In the genomic region with DNA sequence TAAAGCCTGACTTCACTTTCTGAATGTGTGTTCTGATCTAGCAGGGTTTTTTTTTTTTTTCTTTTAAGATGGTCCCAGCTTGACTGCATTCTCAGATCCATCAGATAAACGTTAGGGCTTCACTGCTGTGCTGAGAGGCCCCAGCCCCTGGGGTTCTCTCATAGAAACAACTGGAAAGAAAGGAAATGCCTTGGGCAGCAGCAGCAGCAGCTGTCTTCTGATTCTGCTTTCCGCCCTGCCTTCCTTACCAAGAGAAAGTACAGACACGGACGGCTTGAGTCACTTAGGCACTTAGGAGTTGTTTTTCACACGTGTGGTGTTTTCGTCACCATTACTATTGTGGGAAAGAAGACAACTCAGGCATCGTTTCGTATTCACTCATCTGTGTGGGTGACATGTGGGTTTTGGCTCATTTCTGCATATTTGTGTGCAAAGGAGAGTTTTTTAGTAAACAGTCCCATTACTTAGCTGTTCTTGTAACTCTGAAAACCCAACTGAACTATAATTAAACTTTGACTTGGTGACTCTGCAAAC, we compare ENCODE assay signal across 9 cellular contexts.
A peak's percentile ranks its signal among the peaks of the same experiment; 100 is the strongest.
DNase-seq lines count a peak whose midpoint lies in the region; ATAC-seq, FAIRE-seq and TF ChIP-seq lines count a peak whose summit lies in the region.
"Had no signal": no experiment of that assay in that cellular context is flagged by ENCODE, and none has a peak within 500 bp of the region (broad histone marks: within the 10 kb centered on the region; RNA-seq: fewer than 3 reads in every experiment).

No MANE protein-coding gene starts in this region.

- POLR2A ChIA-PET in SK-N-SH (lab: Yijun Ruan, JAX) = no interaction called here

- no peaks in the 10 kb centered on the region for H3K27me3 ChIP-seq in SK-N-SH (ENCODE audit: insufficient read depth)
- H3K27me3 ChIP-seq in astrocyte (ENCODE audit: insufficient read depth, low read length) = no peaks in the 10 kb centered on the region

- TF ChIP-seq RAD21 in SK-N-SH (IDR thresholded peaks at IDR 0.05; ENCODE audit: low read length) = no peak

- FAIRE-seq in astrocyte (lab: Jason Lieb, UNC) = peak; percentile 97

- H3K36me3 Mint-ChIP-seq in astrocyte (ENCODE audit: low read depth, unreplicated experiment) = peaks cover 15% of the 10 kb centered on the region

- H3K27ac ChIP-seq in SK-N-SH (ENCODE audit: low read depth in 2 of 2, low read length in 1 of 2) (peak overlapping the region; percentile 5 to 49; a peak in 2 of 4 replicates), astrocyte (ENCODE audit: low read depth, low read length) (peak overlapping the region; percentile 85)
- H3K27ac ChIP-seq: VCaP had no signal

- H3K4me3 Mint-ChIP-seq in astrocyte (ENCODE audit: unreplicated experiment) = no peak overlapping the region

- CTCF ChIA-PET in SK-N-SH (lab: Yijun Ruan, JAX) = interaction anchor here (0.6 to 1.5 kb wide), 4 partner anchors 9 to 38 kb away, joined by 3 to 4 read pairs (median 4); no protein-coding TSS in a partner anchor

- no peaks in the 10 kb centered on the region for H3K79me2 ChIP-seq in SK-N-SH (ENCODE audit: insufficient read depth)
- H3K79me2 ChIP-seq in astrocyte (ENCODE audit: insufficient read depth, low read length) = no peaks in the 10 kb centered on the region

- H3K9me2 ChIP-seq in SK-N-SH = no peaks in the 10 kb centered on the region

- WGBS in SK-N-SH (ENCODE audit: low lambda C conversion rate) = 74% methylated on average over 8 of the region's 8 CpGs

- peak; percentile 76 for DNase-seq in GM13976 (ENCODE audit: low spot score)
- DNase-seq in SK-N-SH = peak; percentile 49
- peak; percentile 99 for DNase-seq in astrocyte (ENCODE audit: low read depth)
- DNase-seq in islet precursor cell = peak; percentile 94
- peak; percentile 26 to 30 for DNase-seq in stimulated activated CD4-positive, alpha-beta T cell treated with anti-CD3 and anti-CD28 coated beads, Interleukin-1b, Interleukin-23, amount 100 ng/mL, for 1 hour (ENCODE audit: low read depth in 2 of 2)
- DNase-seq in NCI-H345 (lab: John Stamatoyannopoulos, UW) = no peak
- DNase-seq in DMS153 (lab: John Stamatoyannopoulos, UW) = no peak

- peaks cover 5 to 10% of the 10 kb centered on the region in 2 experiments for H3K36me3 ChIP-seq in SK-N-SH (replicated peaks in 1 of 2; ENCODE audit: control insufficient read depth in 1 of 2, insufficient read depth in 2 of 2, low read length in 1 of 2)
- peaks cover 14% of the 10 kb centered on the region for H3K36me3 ChIP-seq in astrocyte (ENCODE audit: insufficient read depth, low read length)

- H3K9me3 Mint-ChIP-seq in astrocyte (ENCODE audit: unreplicated experiment) = no peaks in the 10 kb centered on the region

- H3K27me3 Mint-ChIP-seq in astrocyte (ENCODE audit: low read depth, unreplicated experiment) = no peaks in the 10 kb centered on the region

- peaks cover 8 to 11% of the 10 kb centered on the region in 2 experiments; a peak in 2 of 4 replicates for H3K4me1 ChIP-seq in SK-N-SH (ENCODE audit: control insufficient read depth in 1 of 2, insufficient read depth in 2 of 2, low read depth in 1 of 2, low read length in 1 of 2)
- H3K4me1 ChIP-seq in astrocyte (ENCODE audit: insufficient read depth, low read length) = peaks cover 24% of the 10 kb centered on the region

- H3K4me3 ChIP-seq in SK-N-SH (ENCODE audit: low read depth in 2 of 2, low read length in 1 of 2) (no peak overlapping the region), astrocyte (ENCODE audit: insufficient read depth, low read depth, low read length) (peak overlapping the region; percentile 15)

- peak in 1 of 2 experiments; percentile 29; a peak in 1 of 4 replicates for TF ChIP-seq EP300 in SK-N-SH (IDR thresholded peaks at IDR 0.05; ENCODE audit: borderline replicate concordance in 1 of 2, low read depth in 1 of 2, low read length in 1 of 2)

- TF ChIP-seq CTCF in GM13976 (IDR thresholded peaks at IDR 0.05; ENCODE audit: borderline replicate concordance, control extremely low read depth, extremely low read depth, insufficient read depth, missing control alignments) (no peak), SK-N-SH (IDR thresholded peaks at IDR 0.05) (no peak), astrocyte (IDR thresholded peaks at IDR 0.05; ENCODE audit: insufficient read depth, low read depth, low read length) (no peak)

- no peak overlapping the region for H2AFZ ChIP-seq in SK-N-SH (ENCODE audit: low read depth)
- H2AFZ ChIP-seq in astrocyte (ENCODE audit: low read depth, low read length) = no peak overlapping the region

- peak; percentile 82 for ATAC-seq in HG02763 (IDR thresholded peaks at IDR 0.05; ENCODE audit: unreplicated experiment)

- H3K27ac Mint-ChIP-seq in astrocyte (ENCODE audit: unreplicated experiment) = peak overlapping the region; percentile 90

- H3K9ac ChIP-seq in SK-N-SH (no peak overlapping the region), astrocyte (ENCODE audit: low read length) (peak overlapping the region; percentile 84)

- H4K20me1 ChIP-seq in SK-N-SH (ENCODE audit: insufficient read depth) = no peaks in the 10 kb centered on the region
- no peaks in the 10 kb centered on the region for H4K20me1 ChIP-seq in astrocyte (ENCODE audit: insufficient read depth, low read length)

- no peak overlapping the region; the same call in 1 of the 2 replicates for H3K4me2 ChIP-seq in SK-N-SH
- peak overlapping the region; percentile 59 for H3K4me2 ChIP-seq in astrocyte (ENCODE audit: low read length)

- H3F3A ChIP-seq in SK-N-SH (replicated peaks; ENCODE audit: insufficient read depth) = peaks cover 6% of the 10 kb centered on the region

- in situ Hi-C loops in GM13976 (cut with MboI; ENCODE audit: low sequenced_read_pairs, unreplicated experiment) = loop anchor here (5.0 kb wide), 1 partner anchor 55 kb away; no protein-coding TSS in a partner anchor

- H3K9me3 ChIP-seq in SK-N-SH (no peaks in the 10 kb centered on the region), astrocyte (ENCODE audit: insufficient read depth, low read depth, low read length) (no peaks in the 10 kb centered on the region)

- H3K4me1 Mint-ChIP-seq in astrocyte (ENCODE audit: low read depth, unreplicated experiment) = peaks cover 33% of the 10 kb centered on the region

TF ChIP-seq in SK-N-SH, 30 proteins besides CTCF, POLR2A, EP300 and RAD21:
- TF ChIP-seq RXRA (IDR thresholded peaks at IDR 0.05; ENCODE audit: borderline replicate concordance, low read depth) (no peak), MEF2A (IDR thresholded peaks at IDR 0.05; ENCODE audit: borderline replicate concordance, low read depth) (no peak), CHD2 (IDR thresholded peaks at IDR 0.05; ENCODE audit: low read length, partially characterized antibody) (no peak), TEAD4 (IDR thresholded peaks at IDR 0.05; ENCODE audit: borderline replicate concordance, insufficient read depth) (no peak), YY1 (IDR thresholded peaks at IDR 0.05; ENCODE audit: low read depth) (no peak), GABPA (IDR thresholded peaks at IDR 0.05; ENCODE audit: low read depth) (no peak), TAF1 (IDR thresholded peaks at IDR 0.05; ENCODE audit: borderline replicate concordance, low read depth, low read length) (no peak), FOXJ3 (CRISPR knock-in tag; IDR thresholded peaks at IDR 0.05) (no peak), TCF12 (IDR thresholded peaks at IDR 0.05) (peak; percentile 27; the same call in 1 of the 2 replicates), ELF1 (IDR thresholded peaks at IDR 0.05) (no peak), MXI1 (IDR thresholded peaks at IDR 0.05; ENCODE audit: low read depth, low read length) (no peak), SMC3 (IDR thresholded peaks at IDR 0.05; ENCODE audit: low read depth, low read length) (no peak), NFIC (IDR thresholded peaks at IDR 0.05; ENCODE audit: borderline replicate concordance) (no peak)
- TF ChIP-seq, protein P1, sequence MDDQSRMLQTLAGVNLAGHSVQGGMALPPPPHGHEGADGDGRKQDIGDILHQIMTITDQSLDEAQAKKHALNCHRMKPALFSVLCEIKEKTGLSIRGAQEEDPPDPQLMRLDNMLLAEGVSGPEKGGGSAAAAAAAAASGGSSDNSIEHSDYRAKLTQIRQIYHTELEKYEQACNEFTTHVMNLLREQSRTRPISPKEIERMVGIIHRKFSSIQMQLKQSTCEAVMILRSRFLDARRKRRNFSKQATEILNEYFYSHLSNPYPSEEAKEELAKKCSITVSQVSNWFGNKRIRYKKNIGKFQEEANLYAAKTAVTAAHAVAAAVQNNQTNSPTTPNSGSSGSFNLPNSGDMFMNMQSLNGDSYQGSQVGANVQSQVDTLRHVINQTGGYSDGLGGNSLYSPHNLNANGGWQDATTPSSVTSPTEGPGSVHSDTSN (IDR thresholded peaks at IDR 0.05) = 0 out of 2 replicates have a peak, but pooled peaks have one; percentile 21
- TF ChIP-seq, protein P2, sequence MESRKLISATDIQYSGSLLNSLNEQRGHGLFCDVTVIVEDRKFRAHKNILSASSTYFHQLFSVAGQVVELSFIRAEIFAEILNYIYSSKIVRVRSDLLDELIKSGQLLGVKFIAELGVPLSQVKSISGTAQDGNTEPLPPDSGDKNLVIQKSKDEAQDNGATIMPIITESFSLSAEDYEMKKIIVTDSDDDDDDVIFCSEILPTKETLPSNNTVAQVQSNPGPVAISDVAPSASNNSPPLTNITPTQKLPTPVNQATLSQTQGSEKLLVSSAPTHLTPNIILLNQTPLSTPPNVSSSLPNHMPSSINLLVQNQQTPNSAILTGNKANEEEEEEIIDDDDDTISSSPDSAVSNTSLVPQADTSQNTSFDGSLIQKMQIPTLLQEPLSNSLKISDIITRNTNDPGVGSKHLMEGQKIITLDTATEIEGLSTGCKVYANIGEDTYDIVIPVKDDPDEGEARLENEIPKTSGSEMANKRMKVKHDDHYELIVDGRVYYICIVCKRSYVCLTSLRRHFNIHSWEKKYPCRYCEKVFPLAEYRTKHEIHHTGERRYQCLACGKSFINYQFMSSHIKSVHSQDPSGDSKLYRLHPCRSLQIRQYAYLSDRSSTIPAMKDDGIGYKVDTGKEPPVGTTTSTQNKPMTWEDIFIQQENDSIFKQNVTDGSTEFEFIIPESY (IDR thresholded peaks at IDR 0.05; ENCODE audit: borderline replicate concordance, low read depth) = no peak

Comparison
In these comparisons a context has a peak if more than half of its experiments do, and no peak if none do; other contexts are left out.
1. DNase-seq: peak in GM13976 (single experiment), SK-N-SH (single experiment), astrocyte (single experiment), islet precursor cell (single experiment) and stimulated activated CD4-positive, alpha-beta T cell treated with anti-CD3 and anti-CD28 coated beads, Interleukin-1b, Interleukin-23, amount 100 ng/mL, for 1 hour (2 of 2); none in NCI-H345 (single experiment) and DMS153 (single experiment).